Comparison of ENCODE assay signal across 28 cellular contexts in the genomic region with DNA sequence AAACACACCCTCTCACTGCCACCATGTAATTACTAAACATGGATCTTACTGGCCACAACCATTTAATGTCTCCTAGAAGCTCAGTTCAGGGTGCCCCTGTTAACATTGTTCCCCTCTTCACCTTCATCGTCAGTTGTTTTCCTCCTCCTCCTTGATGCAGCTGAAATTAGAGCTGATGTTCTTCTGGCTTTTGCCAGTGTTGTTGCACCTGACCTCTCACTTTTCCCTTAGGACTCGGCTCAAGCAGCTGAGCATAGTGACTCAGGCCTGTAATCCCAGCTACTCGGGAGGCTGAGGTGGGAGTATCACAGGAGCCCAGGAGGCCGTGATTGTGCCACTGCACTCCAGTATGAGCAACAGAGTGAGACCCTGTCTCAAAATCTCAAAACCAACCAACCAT.
"Had no signal": no experiment of that assay in that cellular context is flagged by ENCODE, and none has a peak within 500 bp of the region (broad histone marks: within the 10 kb centered on the region; RNA-seq: fewer than 3 reads in every experiment).

No MANE protein-coding gene starts in this region.

- H3K4me3 ChIP-seq: breast epithelium, Peyer's patch, SJCRH30 had no signal

- ATAC-seq: activated CD8-positive, alpha-beta memory T cell treated with anti-CD3 and anti-CD28 coated beads, Interleukin-2, amount 10 ng/mL, durations not matched to agents 7 days and 5 days; WTC11 had no signal

- H3K9me3 Mint-ChIP-seq: activated naive CD4-positive, alpha-beta T cell treated with anti-CD3 and anti-CD28 coated beads, Interleukin-2, amount 50 U/mL, for 24 hours; activated T-helper 1 cell treated with anti-CD3 and anti-CD28 coated beads, Interleukin-12 subunit alpha, Interleukin-12 subunit beta, Interleukin-2, Interleukin-4 antibody, amounts not matched to agents 30 ng/mL and 10 ng/mL and 1 ng/mL, durations not matched to agents 14 hours and 24 hours and 36 hours had no signal

- H3K4me3 Mint-ChIP-seq: activated CD8-positive, alpha-beta memory T cell treated with anti-CD3 and anti-CD28 coated beads, Interleukin-2, amount 10 ng/mL, durations not matched to agents 7 days and 5 days; activated naive CD4-positive, alpha-beta T cell treated with anti-CD3 and anti-CD28 coated beads, Interleukin-2, amount 50 U/mL, for 24 hours; activated T-cell treated with anti-CD3 and anti-CD28 coated beads, Interleukin-2, amount 50 U/mL, for 24 hours; activated T-helper 1 cell treated with anti-CD3 and anti-CD28 coated beads, Interleukin-12 subunit alpha, Interleukin-12 subunit beta, Interleukin-2, Interleukin-4 antibody, amounts not matched to agents 30 ng/mL and 10 ng/mL and 1 ng/mL, durations not matched to agents 14 hours and 24 hours and 36 hours; WTC11 had no signal

- H3K4me1 Mint-ChIP-seq: activated CD8-positive, alpha-beta memory T cell treated with anti-CD3 and anti-CD28 coated beads, Interleukin-2, amount 10 ng/mL, durations not matched to agents 7 days and 5 days; activated naive CD4-positive, alpha-beta T cell treated with anti-CD3 and anti-CD28 coated beads, Interleukin-2, amount 50 U/mL, for 24 hours had no signal

- H3K4me2 ChIP-seq: SK-N-SH had no signal

- H3K27me3 Mint-ChIP-seq: activated CD8-positive, alpha-beta memory T cell treated with anti-CD3 and anti-CD28 coated beads, Interleukin-2, amount 10 ng/mL, durations not matched to agents 7 days and 5 days; activated naive CD4-positive, alpha-beta T cell treated with anti-CD3 and anti-CD28 coated beads, Interleukin-2, amount 50 U/mL, for 24 hours; activated T-cell treated with anti-CD3 and anti-CD28 coated beads, Interleukin-2, amount 50 U/mL, for 24 hours had no signal

- DNase-seq: activated CD4-positive, alpha-beta T cell treated with anti-CD3 and anti-CD28 coated beads for 48 hours; activated CD4-positive, alpha-beta T cell treated with anti-CD3 and anti-CD28 coated beads, Interleukin-2, amount 50 U/mL, for 48 hours; activated CD4-positive, CD25-positive, alpha-beta regulatory T cell treated with anti-CD3 and anti-CD28 coated beads, Interleukin-2, amount 50 U/mL, for 72 hours; activated CD8-positive, alpha-beta memory T cell treated with anti-CD3 and anti-CD28 coated beads, Interleukin-2, amount 10 ng/mL, durations not matched to agents 7 days and 5 days; activated effector memory CD4-positive, alpha-beta T cell treated with Interleukin-2 at 50 U/mL for 16 hours; activated naive CD4-positive, alpha-beta T cell; activated T-cell treated with anti-CD3 and anti-CD28 coated beads, Interleukin-2, amount 50 U/mL, for 24 hours; caudate nucleus; KBM-7; NCI-H1092; NCI-H1417; NCI-H1930; NCI-H2171; NCI-H345; NCI-H510A; NCI-H526 treated with DMSO at 0.1 percent for 48 hours; NCI-H82; OCI-M1; Peyer's patch; Right ventricle myocardium superior; SJCRH30; SK-N-SH; T-helper 1 cell had no signal

- H3K4me1 ChIP-seq: breast epithelium, Peyer's patch, SJCRH30 had no signal

- H3K27me3 ChIP-seq: breast epithelium, Peyer's patch, SJCRH30 had no signal

- H3K27ac Mint-ChIP-seq: activated CD8-positive, alpha-beta memory T cell treated with anti-CD3 and anti-CD28 coated beads, Interleukin-2, amount 10 ng/mL, durations not matched to agents 7 days and 5 days; activated naive CD4-positive, alpha-beta T cell treated with anti-CD3 and anti-CD28 coated beads, Interleukin-2, amount 50 U/mL, for 24 hours; activated T-helper 1 cell treated with anti-CD3 and anti-CD28 coated beads, Interleukin-12 subunit alpha, Interleukin-12 subunit beta, Interleukin-2, Interleukin-4 antibody, amounts not matched to agents 30 ng/mL and 10 ng/mL and 1 ng/mL, durations not matched to agents 14 hours and 24 hours and 36 hours; WTC11 had no signal

- H3K27ac ChIP-seq: breast epithelium, Peyer's patch, RWPE1, SJCRH30 had no signal

- H3K9ac ChIP-seq: SK-N-SH had no signal

- H3K9me3 ChIP-seq: breast epithelium, Peyer's patch, SJCRH30, SK-N-SH had no signal
